In the genomic region with DNA sequence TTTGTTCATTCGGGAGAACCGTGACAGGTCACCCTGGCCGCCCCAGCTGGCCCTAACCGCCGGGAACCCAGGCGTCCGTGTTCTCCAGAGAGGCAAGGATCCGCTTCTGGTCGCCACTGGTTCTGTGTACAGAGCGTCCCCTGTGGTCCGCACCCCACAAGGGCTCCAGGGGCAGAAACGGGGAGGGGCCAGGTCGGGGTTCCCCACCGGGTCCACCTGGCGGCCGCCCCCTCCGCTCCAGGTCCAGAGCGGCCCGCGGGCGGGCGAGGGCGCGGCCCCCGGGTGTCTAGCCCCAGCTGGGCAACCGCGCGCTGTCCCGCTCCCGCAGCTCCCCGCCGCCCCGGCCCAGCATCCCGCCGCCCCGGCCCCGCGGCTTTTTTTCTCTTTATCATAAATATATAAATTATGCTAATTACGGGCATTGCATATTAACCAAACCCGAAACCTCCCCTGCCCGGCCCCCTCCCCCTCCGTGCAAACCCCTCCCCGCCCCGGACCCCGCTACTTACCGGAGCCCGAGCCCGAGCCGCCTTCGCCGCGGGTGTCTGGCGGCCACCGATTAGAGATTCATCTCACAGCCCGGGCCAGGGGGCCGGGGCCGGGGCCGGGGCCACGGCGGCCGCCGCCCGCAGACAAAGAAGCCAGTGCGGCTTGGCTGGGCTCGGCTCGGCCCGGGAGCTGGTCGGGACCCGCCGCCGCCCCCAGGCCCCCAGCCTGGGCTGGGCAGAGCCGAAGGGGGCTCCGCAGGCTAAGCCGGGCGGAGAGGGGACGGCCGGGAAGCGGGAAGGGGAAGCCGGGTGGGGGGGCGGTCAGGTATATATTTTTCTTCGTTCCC, we compare ENCODE assay signal across 8 cellular contexts.
DNase-seq lines count a peak whose midpoint lies in the region; ATAC-seq and TF ChIP-seq lines count a peak whose summit lies in the region.

No MANE protein-coding gene starts in this region.

- H3K36me3 Mint-ChIP-seq in nephron progenitor cell (ENCODE audit: low read depth): no peaks in the 10 kb centered on the region

- H3K4me1 ChIP-seq in OCI-LY3 (ENCODE audit: low read length) (peaks cover 13% of the 10 kb centered on the region), tibial artery (peaks cover 0 to 28% (median 11%) of the 10 kb centered on the region in 4 donors)

- peak overlapping the region; percentile 53; the same call in 1 of the 2 replicates for H3K27ac ChIP-seq in OCI-LY3 (ENCODE audit: low read length)
- peak overlapping the region; percentile 97 to 98 for H3K27ac ChIP-seq in tibial artery

- peak overlapping the region; percentile 97 for H3K4me2 ChIP-seq in OCI-LY3 (ENCODE audit: low read length)

- H3K4me1 Mint-ChIP-seq in nephron progenitor cell: peaks cover 14% of the 10 kb centered on the region

- H2AFZ ChIP-seq in OCI-LY3 (ENCODE audit: low read depth, low read length): 0 out of 2 replicates have a peak overlapping the region, but pooled peaks have one; percentile 71

- H3K27me3 ChIP-seq in OCI-LY3 (ENCODE audit: low read depth, low read length): no peaks in the 10 kb centered on the region
- no peaks in the 10 kb centered on the region for H3K27me3 ChIP-seq in tibial artery

- DNase-seq in activated T-helper 9 cell treated with anti-CD3 and anti-CD28 coated beads, Interleukin-2, amount 50 U/mL, for 16 hours (ENCODE audit: low read depth): peak; percentile 32
- DNase-seq in fibroblast of peridontal ligament (ENCODE audit: extremely low read depth) (peak; percentile 12), nephron progenitor cell (peak; percentile 61), tibial artery (peak; percentile 58 to 79)

- H3K9me3 ChIP-seq in OCI-LY3 (ENCODE audit: insufficient read depth, low read length) (no peaks in the 10 kb centered on the region), tibial artery (no peaks in the 10 kb centered on the region)

- no peak overlapping the region for H3K27ac Mint-ChIP-seq in nephron progenitor cell

- TF ChIP-seq CTCF in GM12874 (IDR thresholded peaks at IDR 0.05; ENCODE audit: insufficient read depth, low read depth, low read length) (peak; percentile 52), OCI-LY3 (IDR thresholded peaks at IDR 0.05; ENCODE audit: low read depth, low read length) (peak; percentile 43), nephron progenitor cell (IDR thresholded peaks at IDR 0.05) (no peak), tibial artery (IDR thresholded peaks at IDR 0.05) (peak; percentile 11 to 16)

- H3K36me3 ChIP-seq in OCI-LY3 (replicated peaks; ENCODE audit: low read depth, low read length): no peaks in the 10 kb centered on the region
- no peaks in the 10 kb centered on the region for H3K36me3 ChIP-seq in tibial artery

- H3K79me2 ChIP-seq in OCI-LY3 (ENCODE audit: low read length): no peaks in the 10 kb centered on the region

- H3K4me3 Mint-ChIP-seq in nephron progenitor cell: peak overlapping the region; percentile 82

- H4K20me1 ChIP-seq in OCI-LY3 (ENCODE audit: insufficient read depth, low read length): no peaks in the 10 kb centered on the region

- peak overlapping the region; percentile 81 for H3K4me3 ChIP-seq in OCI-LY3 (ENCODE audit: low read length)
- peak overlapping the region; percentile 82 to 94 for H3K4me3 ChIP-seq in tibial artery

- ATAC-seq in HG02610 (IDR thresholded peaks at IDR 0.05; ENCODE audit: unreplicated experiment): peak; percentile 10
- ATAC-seq in HG02981 (IDR thresholded peaks at IDR 0.05; ENCODE audit: unreplicated experiment): no peak

- H3K9me3 Mint-ChIP-seq in nephron progenitor cell: no peaks in the 10 kb centered on the region

- H3K27me3 Mint-ChIP-seq in nephron progenitor cell (ENCODE audit: low read depth, poor library complexity): peaks cover 14% of the 10 kb centered on the region

- intact Hi-C loops in tibial artery (cut with DNase I; ENCODE audit: low total_unique reads): loop anchor here (2.0 kb wide), 1 partner anchor 45 kb away; a partner anchor contains a TSS

- peak overlapping the region; percentile 80 for H3K9ac ChIP-seq in OCI-LY3 (ENCODE audit: low read length)

Comparison
In these comparisons a context has a peak if more than half of its experiments do, and no peak if none do; other contexts are left out.
1. DNase-seq: peak in every context shown above with its lines; median percentile 68 in tibial artery; 61 in nephron progenitor cell; 32 in activated T-helper 9 cell treated with anti-CD3 and anti-CD28 coated beads, Interleukin-2, amount 50 U/mL, for 16 hours; 12 in fibroblast of peridontal ligament.